Comparison of ENCODE assay signal across 12 cellular contexts in the genomic region with DNA sequence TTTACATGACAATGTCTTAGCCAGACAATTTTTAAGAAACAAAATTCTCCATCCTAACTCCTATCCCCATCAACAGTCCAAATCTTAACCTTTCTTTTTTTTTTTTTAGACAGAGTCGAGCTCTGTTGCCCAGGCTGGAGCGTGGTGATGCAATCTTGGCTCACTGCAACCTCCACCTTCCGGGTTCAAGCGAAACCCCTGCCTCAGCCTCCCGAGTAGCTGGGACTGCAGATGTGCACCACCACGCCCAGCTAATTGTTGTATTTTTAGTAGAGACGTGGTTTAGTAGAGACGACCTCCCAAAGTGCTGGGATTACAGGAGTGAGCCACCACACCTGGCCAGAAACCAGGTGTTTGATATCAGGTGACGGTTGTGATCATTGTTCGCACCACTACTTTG. TPM values are rescaled to one million over a fixed set of nuclear protein-coding genes. Genes with fewer than 3 reads are reported as not detected.
DNase-seq lines count a peak whose midpoint lies in the region; ATAC-seq and TF ChIP-seq lines count a peak whose summit lies in the region.
"Had no signal": no experiment of that assay in that cellular context is flagged by ENCODE, and none has a peak within 500 bp of the region (broad histone marks: within the 10 kb centered on the region; RNA-seq: fewer than 3 reads in every experiment).

No MANE protein-coding gene starts in this region.

- TF ChIP-seq CTCF in esophagus squamous epithelium (IDR thresholded peaks at IDR 0.05) = no peak
- TF ChIP-seq CTCF in nephron progenitor cell (IDR thresholded peaks at IDR 0.05) = no peak

- H3K4me1 Mint-ChIP-seq in activated T-cell treated with anti-CD3 and anti-CD28 coated beads, Interleukin-2, amount 50 U/mL, for 24 hours (ENCODE audit: low read depth) = peaks cover 30% of the 10 kb centered on the region
- peaks cover 18% of the 10 kb centered on the region for H3K4me1 Mint-ChIP-seq in activated T-cell treated with anti-CD3 and anti-CD28 coated beads, Interleukin-2, amount 50 U/mL, for 72 hours (ENCODE audit: low read depth)
- peaks cover 75% of the 10 kb centered on the region for H3K4me1 Mint-ChIP-seq in nephron progenitor cell
- peaks cover 7% of the 10 kb centered on the region for H3K4me1 Mint-ChIP-seq in activated naive CD8-positive, alpha-beta T cell treated with anti-CD3 and anti-CD28 coated beads, Interleukin-2, amount 50 U/mL, for 24 hours

- H3K4me3 ChIP-seq in esophagus squamous epithelium (peak overlapping the region in 1 of 4 donors; percentile 51), aorta (ENCODE audit: low read length in 2 of 2) (no peak overlapping the region)

- H3K27ac ChIP-seq in esophagus squamous epithelium = peak overlapping the region; percentile 74 to 93 (median 90)
- peak overlapping the region; percentile 99 for H3K27ac ChIP-seq in aorta (ENCODE audit: low read depth in 1 of 2, low read length in 2 of 2)

- H3K9me3 Mint-ChIP-seq in activated T-cell treated with anti-CD3 and anti-CD28 coated beads, Interleukin-2, amount 50 U/mL, for 24 hours = no peaks in the 10 kb centered on the region
- no peaks in the 10 kb centered on the region for H3K9me3 Mint-ChIP-seq in activated T-cell treated with anti-CD3 and anti-CD28 coated beads, Interleukin-2, amount 50 U/mL, for 72 hours
- H3K9me3 Mint-ChIP-seq in nephron progenitor cell = peaks cover 7% of the 10 kb centered on the region
- H3K9me3 Mint-ChIP-seq in activated naive CD8-positive, alpha-beta T cell treated with anti-CD3 and anti-CD28 coated beads, Interleukin-2, amount 50 U/mL, for 24 hours = no peaks in the 10 kb centered on the region

- no peak for DNase-seq in activated T-cell treated with anti-CD3 and anti-CD28 coated beads, Interleukin-2, amount 50 U/mL, for 24 hours
- DNase-seq in activated T-cell treated with anti-CD3 and anti-CD28 coated beads, Interleukin-2, amount 50 U/mL, for 72 hours = no peak
- DNase-seq in esophagus squamous epithelium (lab: John Stamatoyannopoulos, UW) = no peak
- no peak for DNase-seq in nephron progenitor cell
- no peak for DNase-seq in aorta
- no peak for DNase-seq in activated naive CD8-positive, alpha-beta T cell treated with anti-CD3 and anti-CD28 coated beads, Interleukin-2, amount 50 U/mL, for 24 hours
- DNase-seq in ureter (ENCODE audit: low spot score) = no peak
- DNase-seq: activated CD4-positive, alpha-beta T cell treated with anti-CD3 and anti-CD28 coated beads, Interleukin-2, amount 50 U/mL, for 1 hour; NCI-H2081 treated with DMSO at 0.1 percent for 48 hours; stimulated activated naive CD4-positive, alpha-beta T cell had no signal

- no peaks in the 10 kb centered on the region for H3K27me3 Mint-ChIP-seq in activated T-cell treated with anti-CD3 and anti-CD28 coated beads, Interleukin-2, amount 50 U/mL, for 24 hours
- H3K27me3 Mint-ChIP-seq in activated T-cell treated with anti-CD3 and anti-CD28 coated beads, Interleukin-2, amount 50 U/mL, for 72 hours (ENCODE audit: low read depth) = no peaks in the 10 kb centered on the region
- peaks cover 3% of the 10 kb centered on the region for H3K27me3 Mint-ChIP-seq in nephron progenitor cell (ENCODE audit: low read depth, poor library complexity)
- no peaks in the 10 kb centered on the region for H3K27me3 Mint-ChIP-seq in activated naive CD8-positive, alpha-beta T cell treated with anti-CD3 and anti-CD28 coated beads, Interleukin-2, amount 50 U/mL, for 24 hours

- H3K27me3 ChIP-seq in esophagus squamous epithelium (no peaks in the 10 kb centered on the region), aorta (ENCODE audit: control insufficient read depth in 1 of 2, insufficient read depth in 2 of 2, low read length in 1 of 2) (no peaks in the 10 kb centered on the region)

- H3K4me1 ChIP-seq in esophagus squamous epithelium = peaks cover 6 to 100% (median 57%) of the 10 kb centered on the region in 3 donors
- peaks cover 6 to 15% of the 10 kb centered on the region in 2 donors for H3K4me1 ChIP-seq in aorta (ENCODE audit: control insufficient read depth in 1 of 2, insufficient read depth in 2 of 2, low read length in 2 of 2)

- 42 to 48% methylated on average over 8 to 10 of the region's 10 CpGs for WGBS in esophagus squamous epithelium, 2 donors
- 12 to 14% methylated on average over 10 of the region's 10 CpGs for WGBS in aorta, 2 donors

- no peak overlapping the region for H3K4me3 Mint-ChIP-seq in activated T-cell treated with anti-CD3 and anti-CD28 coated beads, Interleukin-2, amount 50 U/mL, for 24 hours
- no peak overlapping the region for H3K4me3 Mint-ChIP-seq in activated T-cell treated with anti-CD3 and anti-CD28 coated beads, Interleukin-2, amount 50 U/mL, for 72 hours
- no peak overlapping the region for H3K4me3 Mint-ChIP-seq in nephron progenitor cell
- H3K4me3 Mint-ChIP-seq in activated naive CD8-positive, alpha-beta T cell treated with anti-CD3 and anti-CD28 coated beads, Interleukin-2, amount 50 U/mL, for 24 hours = no peak overlapping the region

- H3K36me3 ChIP-seq in esophagus squamous epithelium (no peaks in the 10 kb centered on the region), aorta (ENCODE audit: control insufficient read depth in 1 of 2, insufficient read depth in 2 of 2, low read length in 1 of 2) (no peaks in the 10 kb centered on the region)

- no peaks in the 10 kb centered on the region for H3K36me3 Mint-ChIP-seq in activated T-cell treated with anti-CD3 and anti-CD28 coated beads, Interleukin-2, amount 50 U/mL, for 24 hours (ENCODE audit: low read depth)
- peaks cover 0 to 1% of the 10 kb centered on the region in 2 donors for H3K36me3 Mint-ChIP-seq in activated T-cell treated with anti-CD3 and anti-CD28 coated beads, Interleukin-2, amount 50 U/mL, for 72 hours (ENCODE audit: insufficient read depth in 2 of 2)
- H3K36me3 Mint-ChIP-seq in nephron progenitor cell (ENCODE audit: low read depth) = peaks cover 30% of the 10 kb centered on the region
- H3K36me3 Mint-ChIP-seq in activated naive CD8-positive, alpha-beta T cell treated with anti-CD3 and anti-CD28 coated beads, Interleukin-2, amount 50 U/mL, for 24 hours (ENCODE audit: low read depth) = peaks cover 2% of the 10 kb centered on the region

- TF ChIP-seq POLR2A in esophagus squamous epithelium (IDR thresholded peaks at IDR 0.05) = no peak

- H3K9me3 ChIP-seq in esophagus squamous epithelium = no peaks in the 10 kb centered on the region
- H3K9me3 ChIP-seq in aorta (ENCODE audit: control insufficient read depth, low read length) = no peaks in the 10 kb centered on the region

- peak overlapping the region; percentile 50 for H3K27ac Mint-ChIP-seq in activated T-cell treated with anti-CD3 and anti-CD28 coated beads, Interleukin-2, amount 50 U/mL, for 24 hours
- no peak overlapping the region for H3K27ac Mint-ChIP-seq in activated T-cell treated with anti-CD3 and anti-CD28 coated beads, Interleukin-2, amount 50 U/mL, for 72 hours
- peak overlapping the region; percentile 87 for H3K27ac Mint-ChIP-seq in nephron progenitor cell
- no peak overlapping the region for H3K27ac Mint-ChIP-seq in activated naive CD8-positive, alpha-beta T cell treated with anti-CD3 and anti-CD28 coated beads, Interleukin-2, amount 50 U/mL, for 24 hours

- intact Hi-C loops in esophagus squamous epithelium (cut with DNase I) (no loop called here), aorta (cut with DNase I) (no loop called here)

- no peak for ATAC-seq in activated T-cell treated with anti-CD3 and anti-CD28 coated beads, Interleukin-2, amount 50 U/mL, for 72 hours (replicated peaks in 1 of 2)
- no peak for ATAC-seq in aorta (ENCODE audit: low FRiP score)
- no peak for ATAC-seq in activated naive CD8-positive, alpha-beta T cell treated with anti-CD3 and anti-CD28 coated beads, Interleukin-2, amount 50 U/mL, for 24 hours
- no peak for ATAC-seq in GM21786 (IDR thresholded peaks at IDR 0.05; ENCODE audit: unreplicated experiment)

RNA-seq across cellular contexts. Expression of gene ABL1, which starts 10.2 kb away (rescaled TPM):
- 10 to 100 TPM; 36.5 to 39.9 TPM for total RNA-seq in activated T-cell treated with anti-CD3 and anti-CD28 coated beads, Interleukin-2, amount 50 U/mL, for 72 hours
- total RNA-seq in esophagus squamous epithelium = 10 to 100 TPM; 22.1 to 51.7 (median 27.1) TPM
- 10 to 100 TPM; 91.7 to 98.7 TPM for total RNA-seq in aorta
- polyA plus RNA-seq in aorta = 10 to 100 TPM; 12.8 to 38.5 TPM
- 72.6 TPM for total RNA-seq in ureter

RNA-seq across cellular contexts. Expression of gene QRFP, which starts 51.4 kb away (rescaled TPM):
- not detected for total RNA-seq in activated T-cell treated with anti-CD3 and anti-CD28 coated beads, Interleukin-2, amount 50 U/mL, for 72 hours
- total RNA-seq in esophagus squamous epithelium = under 1 TPM in 1 of 4 donors, not detected in 3; 0.18 TPM
- not detected for total RNA-seq in aorta
- polyA plus RNA-seq in aorta = not detected
- not detected for total RNA-seq in ureter
- total RNA-seq: epithelial cell of proximal tubule had no signal

Comparison
In these comparisons a context has a peak if more than half of its experiments do, and no peak if none do; other contexts are left out.
1. H3K27ac Mint-ChIP-seq: peak in activated T-cell treated with anti-CD3 and anti-CD28 coated beads, Interleukin-2, amount 50 U/mL, for 24 hours (single experiment) and nephron progenitor cell (single experiment); none in activated T-cell treated with anti-CD3 and anti-CD28 coated beads, Interleukin-2, amount 50 U/mL, for 72 hours (single experiment) and activated naive CD8-positive, alpha-beta T cell treated with anti-CD3 and anti-CD28 coated beads, Interleukin-2, amount 50 U/mL, for 24 hours (single experiment).